ENCODE assay signal across 8 cellular contexts in the genomic region with DNA sequence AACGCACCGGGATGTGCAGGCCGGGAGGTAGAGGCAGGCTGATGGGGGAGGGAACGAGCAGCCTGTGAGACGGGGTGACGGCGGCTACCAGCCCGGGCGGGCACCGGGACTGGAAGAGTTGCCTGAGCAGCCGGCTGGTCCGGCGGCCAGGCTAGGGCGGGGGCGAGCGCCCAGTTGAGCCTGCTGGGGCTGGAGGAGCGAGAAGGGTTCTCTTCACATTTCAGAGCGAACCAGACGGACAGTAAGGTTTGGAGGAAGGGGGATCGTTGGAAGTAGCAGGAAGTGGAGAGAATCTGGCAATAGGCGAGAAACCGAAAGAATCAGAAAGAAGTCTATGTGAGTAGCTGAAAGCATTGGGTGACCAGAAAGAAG. TPM values are rescaled to one million over a fixed set of nuclear protein-coding genes. Genes with fewer than 3 reads are reported as not detected.
A peak's percentile ranks its signal among the peaks of the same experiment; 100 is the strongest.
DNase-seq lines count a peak whose midpoint lies in the region; ATAC-seq and TF ChIP-seq lines count a peak whose summit lies in the region.
"Not testable (repeated sequence)": the region's sequence is repeated elsewhere in the genome, so short reads cannot be mapped to it uniquely, and the experiment has no call there.

No MANE protein-coding gene starts in this region.

- H3K4me1 ChIP-seq in foreskin keratinocyte; mononuclear cell (ENCODE audit: insufficient read depth, low read length): not testable (repeated sequence)
- H3K4me1 ChIP-seq in spleen = peaks cover 0 to 36% (median 10%) of the 10 kb centered on the region in 6 donors

- TF ChIP-seq CTCF in BJ (IDR thresholded peaks at IDR 0.05; ENCODE audit: insufficient read depth, low read depth, low read length); foreskin keratinocyte (conservative IDR thresholded peaks at IDR 0.05); spleen (IDR thresholded peaks at IDR 0.05 in 8 of 11, conservative IDR thresholded peaks at IDR 0.05 in 3 of 11): not testable (repeated sequence)

- peak overlapping the region; percentile 94 for H3K27ac ChIP-seq in foreskin keratinocyte
- peak overlapping the region in 7 of 8 donors; percentile 85 to 95 (median 89) for H3K27ac ChIP-seq in spleen

- ATAC-seq in GM19324 (IDR thresholded peaks at IDR 0.05; ENCODE audit: low FRiP score, unreplicated experiment) = peak; percentile 4
- ATAC-seq in foreskin keratinocyte = not testable (repeated sequence)

- not testable (repeated sequence) for H3K9me3 ChIP-seq in mononuclear cell (ENCODE audit: low read depth, low read length); spleen

- CTCF ChIA-PET in BJ (lab: Yijun Ruan, JAX) = not testable (repeated sequence)

- not testable (repeated sequence) for TF ChIP-seq POLR2A in spleen (IDR thresholded peaks at IDR 0.05)

- POLR2A ChIA-PET in BJ (lab: Charles Lee) = not testable (repeated sequence)

- DNase-seq in BJ (ENCODE audit: low read depth); spleen: not testable (repeated sequence)
- DNase-seq in HK-2 (ENCODE audit: unreplicated experiment) = peak; percentile 7
- peak; percentile 23 for DNase-seq in SW480 (ENCODE audit: low spot score)
- peak; percentile 52 for DNase-seq in astrocyte of the hippocampus (ENCODE audit: low read depth, low spot score)
- DNase-seq in foreskin keratinocyte = peak in 1 of 2 donors; percentile 26

- H3K36me3 ChIP-seq in BJ (ENCODE audit: control insufficient read depth, insufficient read depth, low read length); spleen: not testable (repeated sequence)

- not testable (repeated sequence) for H3K27me3 ChIP-seq in BJ (ENCODE audit: control insufficient read depth, insufficient read depth, low read length); foreskin keratinocyte; mononuclear cell (ENCODE audit: insufficient read depth, low read length); spleen (replicated peaks in 1 of 7)

- 0 to 1% (median 0%) methylated on average over 6 to 12 of the region's 22 CpGs for WGBS in spleen, 5 donors

- H3K4me3 ChIP-seq in BJ (ENCODE audit: low read depth, low read length) (peak overlapping the region; percentile 63), mononuclear cell (ENCODE audit: low read length) (peak overlapping the region; percentile 82), spleen (peak overlapping the region; percentile 33 to 80 (median 59))

- intact Hi-C loops in spleen (cut with DNase I; ENCODE audit: low total_unique reads) = not testable (repeated sequence)

RNA-seq across cellular contexts. Expression of a gene that starts 22.4 kb away (rescaled TPM):
- 0.06 and 0.10 TPM in 2 replicates for polyA plus RNA-seq in BJ (2011; rRNA removed)
- polyA minus RNA-seq in BJ (2011; rRNA and poly(A)+ RNA removed) = 0.26 TPM in 1 of 2 replicates, not detected in the other
- 0.10 and 0.11 TPM in 2 replicates for total RNA-seq in foreskin keratinocyte
- polyA plus RNA-seq in foreskin keratinocyte = not detected in 2 replicates
- total RNA-seq in mononuclear cell = 0.21 TPM
- total RNA-seq in spleen = 1 to 10 TPM in 2 of 7 donors, under 1 TPM in 4, not detected in 1; 0.57 to 2.1 (median 0.87) TPM
- under 1 TPM; 0.06 to 0.32 (median 0.07) TPM for polyA plus RNA-seq in spleen
